10 cellular contexts compared by ENCODE assay signal in genomic region chr9:136525841-136526499, GRCh38. TPM values are rescaled to one million over a fixed set of nuclear protein-coding genes. Genes with fewer than 3 reads are reported as not detected.
DNase-seq lines count a peak whose midpoint lies in the region; ATAC-seq and TF ChIP-seq lines count a peak whose summit lies in the region.
"Had no signal": no experiment of that assay in that cellular context is flagged by ENCODE, and none has a peak within 500 bp of the region (broad histone marks: within the 10 kb centered on the region; RNA-seq: fewer than 3 reads in every experiment).

No MANE protein-coding gene starts in this region.

- intact Hi-C loops in esophagus squamous epithelium (cut with DNase I) = no loop called here
- intact Hi-C loops in uterus (cut with DNase I; ENCODE audit: low total_unique reads) = no loop called here

- in situ Hi-C loops in brain microvascular endothelial cell (cut with HindIII; ENCODE audit: low pct_ligation_motif_present, low sequenced_read_pairs) = no loop called here

- H3K4me3 Mint-ChIP-seq in immature natural killer cell = no peak overlapping the region
- H3K4me3 Mint-ChIP-seq: activated T-helper 17 cell treated with anti-CD3 and anti-CD28 coated beads, Interleukin-2, amount 50 U/mL, for 72 hours had no signal

- H3K27me3 Mint-ChIP-seq in immature natural killer cell (ENCODE audit: low read depth in 3 of 3) = peaks cover 7 to 14% (median 11%) of the 10 kb centered on the region in 3 donors
- H3K27me3 Mint-ChIP-seq: activated T-helper 17 cell treated with anti-CD3 and anti-CD28 coated beads, Interleukin-2, amount 50 U/mL, for 72 hours had no signal

- no peak overlapping the region for H3K4me3 ChIP-seq in esophagus squamous epithelium
- no peak overlapping the region for H3K4me3 ChIP-seq in uterus
- no peak overlapping the region for H3K4me3 ChIP-seq in brain microvascular endothelial cell (ENCODE audit: low read depth, low read length)
- H3K4me3 ChIP-seq: HAP-1 had no signal

- no peak for TF ChIP-seq POLR2A in esophagus squamous epithelium (IDR thresholded peaks at IDR 0.05)
- TF ChIP-seq POLR2A in uterus (IDR thresholded peaks at IDR 0.05) = no peak

- DNase-seq in NCI-H748 (lab: John Stamatoyannopoulos, UW; ENCODE audit: unreplicated experiment) (peak; percentile 71), NCI-H748 treated with DMSO at 0.1 percent for 48 hours (lab: John Stamatoyannopoulos, UW) (no peak), esophagus squamous epithelium (lab: John Stamatoyannopoulos, UW) (no peak), myocyte (ENCODE audit: low read depth) (peak; percentile 96), uterus (no peak), brain microvascular endothelial cell (no peak), immature natural killer cell (no peak)

- peaks cover 16 to 37% of the 10 kb centered on the region in 2 donors for H3K4me1 Mint-ChIP-seq in immature natural killer cell
- H3K4me1 Mint-ChIP-seq: activated T-helper 17 cell treated with anti-CD3 and anti-CD28 coated beads, Interleukin-2, amount 50 U/mL, for 72 hours had no signal

- H3K36me3 Mint-ChIP-seq in immature natural killer cell = no peaks in the 10 kb centered on the region

- WGBS in esophagus squamous epithelium, 2 donors = 60 to 90% methylated on average over 4 to 8 of the region's 30 CpGs

- H3K4me1 ChIP-seq in esophagus squamous epithelium (peaks cover 29 to 80% (median 55%) of the 10 kb centered on the region in 3 donors), uterus (peaks cover 0 to 32% of the 10 kb centered on the region in 2 donors)
- H3K4me1 ChIP-seq: HAP-1 had no signal

- no peaks in the 10 kb centered on the region for H3K9me3 Mint-ChIP-seq in immature natural killer cell
- H3K9me3 Mint-ChIP-seq: activated T-helper 17 cell treated with anti-CD3 and anti-CD28 coated beads, Interleukin-2, amount 50 U/mL, for 72 hours had no signal

- H3K27ac ChIP-seq in esophagus squamous epithelium = peak overlapping the region in 3 of 4 donors; percentile 25 to 69 (median 63)
- H3K27ac ChIP-seq in uterus = peak overlapping the region; percentile 50 to 53
- no peak overlapping the region for H3K27ac ChIP-seq in brain microvascular endothelial cell

- no peaks in the 10 kb centered on the region for H3K9me3 ChIP-seq in esophagus squamous epithelium
- no peaks in the 10 kb centered on the region for H3K9me3 ChIP-seq in uterus
- H3K9me3 ChIP-seq: HAP-1 had no signal

- TF ChIP-seq CTCF in esophagus squamous epithelium (IDR thresholded peaks at IDR 0.05) (no peak), uterus (IDR thresholded peaks at IDR 0.05) (no peak), brain microvascular endothelial cell (IDR thresholded peaks at IDR 0.05; ENCODE audit: low read depth, low read length, missing control alignments) (no peak)

- no peak for ATAC-seq in HG02759 (IDR thresholded peaks at IDR 0.05; ENCODE audit: unreplicated experiment)
- ATAC-seq: activated T-helper 17 cell treated with anti-CD3 and anti-CD28 coated beads, Interleukin-2, amount 50 U/mL, for 72 hours had no signal

- peaks cover 8 to 39% (median 14%) of the 10 kb centered on the region in 3 donors for H3K36me3 ChIP-seq in esophagus squamous epithelium
- H3K36me3 ChIP-seq in uterus = no peaks in the 10 kb centered on the region
- no peaks in the 10 kb centered on the region for H3K36me3 ChIP-seq in brain microvascular endothelial cell (replicated peaks)
- H3K36me3 ChIP-seq: HAP-1 had no signal

- H3K27me3 ChIP-seq in esophagus squamous epithelium (no peaks in the 10 kb centered on the region), uterus (no peaks in the 10 kb centered on the region), brain microvascular endothelial cell (replicated peaks) (no peaks in the 10 kb centered on the region)

- peak overlapping the region in 3 of 6 donors; percentile 16 to 57 (median 42) for H3K27ac Mint-ChIP-seq in immature natural killer cell
- H3K27ac Mint-ChIP-seq: activated T-helper 17 cell treated with anti-CD3 and anti-CD28 coated beads, Interleukin-2, amount 50 U/mL, for 72 hours had no signal

RNA-seq across cellular contexts. Expression of gene NOTCH1, which starts 19.9 kb away (rescaled TPM):
- 10 to 100 TPM; 32.0 to 40.8 (median 36.2) TPM for total RNA-seq in esophagus squamous epithelium
- total RNA-seq in myocyte = 6.2 and 16.0 TPM in 2 replicates
- polyA plus RNA-seq in myocyte (2012) = 3.8 TPM
- total RNA-seq in uterus = 100 to 1,000 TPM in 1 of 4 donors, 10 to 100 TPM in 3; 19.7 to 109 (median 35.6) TPM
- polyA plus RNA-seq in immature natural killer cell = 10 to 100 TPM in 1 of 3 donors, 1 to 10 TPM in 1, under 1 TPM in 1; 0.98 to 22.8 (median 4.3) TPM

RNA-seq across cellular contexts. Expression of gene SEC16A, which starts 43.1 kb away (rescaled TPM):
- total RNA-seq in esophagus squamous epithelium (10 to 100 TPM; 31.2 to 49.1 (median 38.6) TPM), myocyte (25.3 and 26.9 TPM in 2 replicates), uterus (10 to 100 TPM; 18.8 to 73.2 (median 35.1) TPM)
- 45.1 TPM for polyA plus RNA-seq in myocyte (2012)
- polyA plus RNA-seq in immature natural killer cell = 10 to 100 TPM in 2 of 3 donors, 1 to 10 TPM in 1; 3.9 to 46.0 (median 15.9) TPM

Comparison
In these comparisons a context has a peak if more than half of its experiments do, and no peak if none do; other contexts are left out.
1. DNase-seq: peak in NCI-H748 (single experiment) and myocyte (single experiment); none in NCI-H748 treated with DMSO at 0.1 percent for 48 hours (single experiment), esophagus squamous epithelium (single experiment), uterus (0 of 2), brain microvascular endothelial cell (single experiment) and immature natural killer cell (0 of 3).